26 cellular contexts compared by ENCODE assay signal in the genomic region with DNA sequence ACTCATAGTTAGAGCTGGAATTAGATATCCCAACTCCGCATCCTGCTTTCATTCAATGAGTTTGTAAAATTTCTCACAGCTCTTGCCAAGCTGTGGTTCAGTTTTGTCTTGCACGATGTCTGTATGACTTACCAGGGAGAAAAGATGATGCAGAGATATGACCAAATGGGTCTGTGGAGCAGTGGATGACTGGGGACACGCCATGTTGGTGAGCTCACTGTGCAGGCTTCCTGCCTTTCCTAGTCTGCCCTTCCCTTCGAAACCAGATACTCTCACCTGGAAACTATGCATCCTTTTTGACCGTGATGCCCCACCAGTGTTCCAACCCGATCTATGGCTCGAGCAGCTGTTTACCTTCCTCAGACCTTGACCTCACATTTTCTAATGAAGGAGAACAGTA.
"Had no signal": no experiment of that assay in that cellular context is flagged by ENCODE, and none has a peak within 500 bp of the region (broad histone marks: within the 10 kb centered on the region; RNA-seq: fewer than 3 reads in every experiment).

No MANE protein-coding gene starts in this region.

- H3K4me1 ChIP-seq: colonic mucosa, left ventricle myocardium inferior, prostate gland, thyroid gland, upper lobe of left lung had no signal

- H3K9me3 ChIP-seq: colonic mucosa, neutrophil, prostate gland, thyroid gland, upper lobe of left lung had no signal

- ATAC-seq: heart right ventricle; stimulated activated memory B cell treated with anti-CD40 and anti-IgM and Interleukin-4, amounts not matched to agents 10 μg/mL and 1 μg/mL and 100 μg/mL, for 72 hours; stimulated activated naive CD8-positive, alpha-beta T cell treated with anti-CD3 and anti-CD28 coated beads, Interleukin-15, amount 100 ng/mL, for 72 hours had no signal

- H3K36me3 ChIP-seq: colonic mucosa, heart right ventricle, left ventricle myocardium inferior, neutrophil, prostate gland, thyroid gland, upper lobe of left lung had no signal

- H3K27ac ChIP-seq: colonic mucosa, heart right ventricle, left ventricle myocardium inferior, neutrophil, prostate gland, thyroid gland, upper lobe of left lung, VCaP had no signal

- H3K4me3 ChIP-seq: colonic mucosa, heart right ventricle, left ventricle myocardium inferior, lung, prostate gland, smooth muscle cell, thyroid gland, upper lobe of left lung had no signal

- H3K27me3 ChIP-seq: colonic mucosa, heart right ventricle, neutrophil, thyroid gland, upper lobe of left lung had no signal

- DNase-seq: activated CD4-positive, alpha-beta T cell treated with anti-CD3 and anti-CD28 coated beads for 48 hours; activated CD4-positive, alpha-beta T cell treated with anti-CD3 and anti-CD28 coated beads, Interleukin-2, amount 50 U/mL, for 48 hours; activated CD8-positive, alpha-beta memory T cell treated with anti-CD3 and anti-CD28 coated beads for 24 hours; activated gamma-delta T cell; activated naive CD4-positive, alpha-beta T cell treated with anti-CD3 and anti-CD28 coated beads, Interleukin-2, amount 10 ng/mL, durations not matched to agents 7 days and 5 days; activated naive CD8-positive, alpha-beta T cell treated with anti-CD3 and anti-CD28 coated beads, Interleukin-2, amount 10 ng/mL, durations not matched to agents 7 days and 5 days; colonic mucosa; effector CD8-positive, alpha-beta T cell; foreskin fibroblast; heart right ventricle; kidney glomerular epithelial cell; left ventricle myocardium inferior; retina; stimulated activated CD4-positive, alpha-beta T cell treated with anti-CD3 and anti-CD28 coated beads, Interleukin-1b, Interleukin-23, amount 100 ng/mL, for 48 hours; stimulated activated CD4-positive, alpha-beta T cell treated with anti-CD3 and anti-CD28 coated beads, Interleukin-4, amount 100 ng/mL, for 4 hours; stimulated activated CD8-positive, alpha-beta memory T cell treated with anti-CD3 and anti-CD28 coated beads, Interleukin-4, amount 100 ng/mL, for 48 hours; stimulated activated naive CD8-positive, alpha-beta T cell treated with anti-CD3 and anti-CD28 coated beads, Interleukin-15, amount 100 ng/mL, for 72 hours; T-helper 1 cell; thyroid gland; upper lobe of left lung had no signal
